In the genomic region with DNA sequence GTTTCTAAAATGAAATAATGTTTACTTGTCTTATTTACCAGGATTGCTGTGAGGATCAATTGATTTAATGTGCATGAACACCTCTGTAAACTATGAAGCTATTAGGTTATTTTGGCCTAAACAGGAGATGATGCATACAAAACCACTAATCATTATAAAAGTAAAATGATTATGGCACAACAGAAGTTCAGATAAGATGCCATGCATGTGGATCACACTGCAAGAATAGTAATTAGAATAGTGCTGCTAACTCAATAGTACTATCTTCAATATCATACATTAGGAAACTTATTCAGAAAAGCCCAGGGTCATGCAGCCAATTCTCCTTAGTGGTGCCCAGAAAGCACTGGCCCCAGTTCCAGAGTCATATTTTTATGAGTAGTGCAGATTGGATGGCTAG, we compare ENCODE assay signal across 11 cellular contexts.
"Had no signal": no experiment of that assay in that cellular context is flagged by ENCODE, and none has a peak within 500 bp of the region (broad histone marks: within the 10 kb centered on the region; RNA-seq: fewer than 3 reads in every experiment).

No MANE protein-coding gene starts in this region.

- H3K4me3 Mint-ChIP-seq: GM23338, H9, HFFc6 had no signal

- H3K9me3 ChIP-seq: HAP-1 had no signal

- ATAC-seq: GM23338, HCT116 had no signal

- H3K4me2 ChIP-seq: GM23338 had no signal

- H3K27ac ChIP-seq: GM23248 had no signal

- H3K27ac Mint-ChIP-seq: GM23338, H9, HFFc6 had no signal

- DNase-seq: GM23248, GOT3, H7, H9, HCEC 1CT, HFFc6 had no signal

- H2AFZ ChIP-seq: GM23248, GM23338 had no signal

- H3K36me3 ChIP-seq: HAP-1 had no signal

- H3K9ac ChIP-seq: GM23248 had no signal

- FAIRE-seq: H1, H54 had no signal

- H3K4me3 ChIP-seq: GM23248, GM23338, HAP-1 had no signal

- H3K4me1 ChIP-seq: HAP-1 had no signal
